ENCODE assay signal across 8 cellular contexts in genomic region chr2:54838585-54839035, GRCh38.
DNase-seq lines count a peak whose midpoint lies in the region; ATAC-seq and TF ChIP-seq lines count a peak whose summit lies in the region.

No MANE protein-coding gene starts in this region.

- H3K27me3 ChIP-seq in left lung, result no peaks in the 10 kb centered on the region

- H3K4me3 ChIP-seq in left lung, result no peak overlapping the region

- no peak overlapping the region for H3K27ac ChIP-seq in left lung

- DNase-seq in NOMO-1 (lab: John Stamatoyannopoulos, UW; ENCODE audit: unreplicated experiment in 2 of 2) (peak; percentile 12 to 46), NOMO-1 treated with dmso at 0.1 percent for 144 hours (lab: John Stamatoyannopoulos, UW; ENCODE audit: unreplicated experiment) (no peak), NCI-H2171 (lab: John Stamatoyannopoulos, UW) (peak; percentile 37), cerebellar nuclear complex (lab: John Stamatoyannopoulos, UW) (peak; percentile 18 to 72), left lung (peak in 1 of 2 donors; percentile 48)
- DNase-seq in activated CD4-positive, alpha-beta T cell treated with anti-CD3 and anti-CD28 coated beads for 24 hours (ENCODE audit: low read depth in 2 of 2), result peak; percentile 47 to 58
- DNase-seq in stimulated activated CD4-positive, alpha-beta T cell treated with anti-CD3 and anti-CD28 coated beads, TNF-alpha, amount 100 ng/mL, for 24 hours (ENCODE audit: low read depth in 3 of 3), result peak; percentile 30 to 50 (median 50)

- ATAC-seq in HG02938 (IDR thresholded peaks at IDR 0.05; ENCODE audit: unreplicated experiment) (peak; percentile 78), left lung (peak; percentile 94)

- peak; percentile 89 to 91 for TF ChIP-seq CTCF in left lung (IDR thresholded peaks at IDR 0.05)

- H3K36me3 ChIP-seq in left lung, result no peaks in the 10 kb centered on the region

- intact Hi-C loops in left lung (cut with DNase I), result loop anchor here in 1 of 2 donors (10.0 kb wide), 1 partner anchor 734 kb away; no protein-coding TSS in a partner anchor

- H3K9me3 ChIP-seq in left lung, result no peaks in the 10 kb centered on the region

- H3K4me1 ChIP-seq in left lung, result no peaks in the 10 kb centered on the region
